In the genomic region with DNA sequence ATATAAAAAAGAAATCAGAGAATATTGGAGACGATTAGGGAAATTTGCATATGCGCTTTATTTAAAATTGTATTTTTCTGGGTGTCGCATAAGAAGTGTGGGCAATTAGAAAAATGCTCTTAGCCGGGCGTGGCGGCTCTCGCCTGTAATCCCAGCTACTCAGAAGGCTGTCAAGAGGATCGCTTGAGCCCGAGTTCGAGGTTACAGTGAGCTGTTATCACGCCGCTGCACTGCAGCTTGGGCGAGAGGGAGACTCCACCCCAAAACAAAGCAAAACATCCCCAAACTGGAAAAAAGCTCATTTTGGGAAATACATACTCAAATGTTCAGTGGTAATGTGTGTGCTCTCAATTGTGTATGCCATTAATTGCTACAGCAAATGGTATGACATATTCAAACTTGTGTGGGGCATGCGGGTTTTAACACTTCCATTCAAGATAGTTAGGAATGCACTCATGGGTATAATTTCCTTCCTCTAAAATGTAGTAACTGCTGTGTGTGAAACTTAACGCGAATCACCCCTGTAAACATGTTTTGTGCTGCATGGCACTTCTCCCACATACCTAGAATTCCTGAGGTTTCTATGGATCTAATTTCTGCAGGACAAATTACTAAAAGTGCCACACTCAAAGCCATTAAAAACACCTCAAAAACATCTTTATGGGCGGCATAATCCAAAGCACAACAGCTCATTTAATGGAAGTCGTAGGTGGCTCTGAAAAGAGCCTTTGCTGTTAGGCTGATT, we compare ENCODE assay signal across 1 cellular context.
TF ChIP-seq lines count a peak whose summit lies in the region.

No MANE protein-coding gene starts in this region.

TF ChIP-seq in GM12878, 131 proteins besides CTCF, POLR2A, EP300 and RAD21 (continued from another document):
- TF ChIP-seq ZBTB4 (CRISPR knock-in tag; IDR thresholded peaks at IDR 0.05): 0 out of 2 replicates have a peak, but pooled peaks have one; percentile 34
- TF ChIP-seq TBL1XR1 (IDR thresholded peaks at IDR 0.05; ENCODE audit: low read depth, low read length): no peak
- peak; percentile 30; the same call in 1 of the 3 replicates for TF ChIP-seq POU2F2 (IDR thresholded peaks at IDR 0.05; ENCODE audit: borderline replicate concordance, low read depth, low read length)
- TF ChIP-seq HDAC6 (IDR thresholded peaks at IDR 0.05; ENCODE audit: unreplicated experiment): peak; percentile 11
- peak; percentile 12; the same call in 1 of the 2 replicates for TF ChIP-seq CBFB (IDR thresholded peaks at IDR 0.05; ENCODE audit: low read depth)
- peak; percentile 34; the same call in 1 of the 2 replicates for TF ChIP-seq CHD1 (IDR thresholded peaks at IDR 0.05; ENCODE audit: low read depth, low read length)
- 0 out of 2 replicates have a peak, but pooled peaks have one; percentile 14 for TF ChIP-seq EED (IDR thresholded peaks at IDR 0.05; ENCODE audit: low read depth)
- TF ChIP-seq, protein P1, sequence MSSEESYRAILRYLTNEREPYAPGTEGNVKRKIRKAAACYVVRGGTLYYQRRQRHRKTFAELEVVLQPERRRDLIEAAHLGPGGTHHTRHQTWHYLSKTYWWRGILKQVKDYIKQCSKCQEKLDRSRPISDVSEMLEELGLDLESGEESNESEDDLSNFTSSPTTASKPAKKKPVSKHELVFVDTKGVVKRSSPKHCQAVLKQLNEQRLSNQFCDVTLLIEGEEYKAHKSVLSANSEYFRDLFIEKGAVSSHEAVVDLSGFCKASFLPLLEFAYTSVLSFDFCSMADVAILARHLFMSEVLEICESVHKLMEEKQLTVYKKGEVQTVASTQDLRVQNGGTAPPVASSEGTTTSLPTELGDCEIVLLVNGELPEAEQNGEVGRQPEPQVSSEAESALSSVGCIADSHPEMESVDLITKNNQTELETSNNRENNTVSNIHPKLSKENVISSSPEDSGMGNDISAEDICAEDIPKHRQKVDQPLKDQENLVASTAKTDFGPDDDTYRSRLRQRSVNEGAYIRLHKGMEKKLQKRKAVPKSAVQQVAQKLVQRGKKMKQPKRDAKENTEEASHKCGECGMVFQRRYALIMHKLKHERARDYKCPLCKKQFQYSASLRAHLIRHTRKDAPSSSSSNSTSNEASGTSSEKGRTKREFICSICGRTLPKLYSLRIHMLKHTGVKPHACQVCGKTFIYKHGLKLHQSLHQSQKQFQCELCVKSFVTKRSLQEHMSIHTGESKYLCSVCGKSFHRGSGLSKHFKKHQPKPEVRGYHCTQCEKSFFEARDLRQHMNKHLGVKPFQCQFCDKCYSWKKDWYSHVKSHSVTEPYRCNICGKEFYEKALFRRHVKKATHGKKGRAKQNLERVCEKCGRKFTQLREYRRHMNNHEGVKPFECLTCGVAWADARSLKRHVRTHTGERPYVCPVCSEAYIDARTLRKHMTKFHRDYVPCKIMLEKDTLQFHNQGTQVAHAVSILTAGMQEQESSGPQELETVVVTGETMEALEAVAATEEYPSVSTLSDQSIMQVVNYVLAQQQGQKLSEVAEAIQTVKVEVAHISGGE (CRISPR knock-in tag; IDR thresholded peaks at IDR 0.05): 0 out of 2 replicates have a peak, but pooled peaks have one; percentile 13
- TF ChIP-seq MTA3 (IDR thresholded peaks at IDR 0.05; ENCODE audit: borderline replicate concordance, low read length): peak; percentile 93
- peak; percentile 39; the same call in 1 of the 2 replicates for TF ChIP-seq IKZF1 (conservative IDR thresholded peaks at IDR 0.05)
- peak; percentile 4; the same call in 1 of the 2 replicates for TF ChIP-seq RAD51 (IDR thresholded peaks at IDR 0.05)
- TF ChIP-seq CHD4 (IDR thresholded peaks at IDR 0.05): no peak
- TF ChIP-seq IKZF2 (IDR thresholded peaks at IDR 0.05): peak in 1 of 2 experiments; percentile 41; a peak in 1 of 4 replicates
- TF ChIP-seq RCOR1 (conservative IDR thresholded peaks at IDR 0.05; ENCODE audit: low read depth, low read length): no peak
- 0 out of 2 replicates have a peak, but pooled peaks have one; percentile 28 for TF ChIP-seq BMI1 (IDR thresholded peaks at IDR 0.05; ENCODE audit: borderline replicate concordance)
- TF ChIP-seq MYC (IDR thresholded peaks at IDR 0.05; ENCODE audit: insufficient read depth, insufficient read length, insufficient replicate concordance, low read length, severe bottlenecking): no peak
- TF ChIP-seq, protein P2, sequence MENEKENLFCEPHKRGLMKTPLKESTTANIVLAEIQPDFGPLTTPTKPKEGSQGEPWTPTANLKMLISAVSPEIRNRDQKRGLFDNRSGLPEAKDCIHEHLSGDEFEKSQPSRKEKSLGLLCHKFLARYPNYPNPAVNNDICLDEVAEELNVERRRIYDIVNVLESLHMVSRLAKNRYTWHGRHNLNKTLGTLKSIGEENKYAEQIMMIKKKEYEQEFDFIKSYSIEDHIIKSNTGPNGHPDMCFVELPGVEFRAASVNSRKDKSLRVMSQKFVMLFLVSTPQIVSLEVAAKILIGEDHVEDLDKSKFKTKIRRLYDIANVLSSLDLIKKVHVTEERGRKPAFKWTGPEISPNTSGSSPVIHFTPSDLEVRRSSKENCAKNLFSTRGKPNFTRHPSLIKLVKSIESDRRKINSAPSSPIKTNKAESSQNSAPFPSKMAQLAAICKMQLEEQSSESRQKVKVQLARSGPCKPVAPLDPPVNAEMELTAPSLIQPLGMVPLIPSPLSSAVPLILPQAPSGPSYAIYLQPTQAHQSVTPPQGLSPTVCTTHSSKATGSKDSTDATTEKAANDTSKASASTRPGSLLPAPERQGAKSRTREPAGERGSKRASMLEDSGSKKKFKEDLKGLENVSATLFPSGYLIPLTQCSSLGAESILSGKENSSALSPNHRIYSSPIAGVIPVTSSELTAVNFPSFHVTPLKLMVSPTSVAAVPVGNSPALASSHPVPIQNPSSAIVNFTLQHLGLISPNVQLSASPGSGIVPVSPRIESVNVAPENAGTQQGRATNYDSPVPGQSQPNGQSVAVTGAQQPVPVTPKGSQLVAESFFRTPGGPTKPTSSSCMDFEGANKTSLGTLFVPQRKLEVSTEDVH (IDR thresholded peaks at IDR 0.05; ENCODE audit: low read depth, partially characterized antibody): peak; percentile 6
TF ChIP-seq in GM12878: peak in this region for 15.
